ENCODE assay signal across 10 cellular contexts in the genomic region with DNA sequence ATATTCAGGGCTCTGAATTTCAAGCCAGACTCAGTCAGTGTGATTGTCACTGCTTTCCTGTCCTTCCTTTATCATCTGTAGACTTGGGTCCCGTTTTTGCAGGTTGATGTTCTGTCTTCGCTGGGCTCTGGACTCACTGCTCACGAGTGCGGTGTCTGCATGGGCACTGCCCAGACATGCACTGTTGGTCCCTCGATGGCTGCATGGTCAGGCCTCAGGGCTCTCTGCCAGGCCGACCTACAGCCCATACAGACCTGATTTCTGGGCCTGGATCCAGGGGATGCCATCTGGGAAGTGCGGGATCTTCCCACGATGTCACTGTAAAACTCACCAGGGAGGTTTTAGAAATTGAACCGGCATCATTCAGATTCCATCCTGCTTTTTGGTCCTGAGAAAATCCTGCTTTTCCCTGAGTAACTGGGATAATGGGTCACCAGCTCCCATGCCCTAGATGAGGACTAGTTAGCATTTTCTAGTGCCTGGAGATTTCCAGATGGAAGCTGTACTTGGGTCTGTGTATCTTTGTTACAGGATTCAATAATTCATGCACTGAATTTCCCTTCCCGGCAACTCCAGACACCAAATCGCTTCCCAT.
DNase-seq lines count a peak whose midpoint lies in the region; ATAC-seq lines count a peak whose summit lies in the region.
"Had no signal": no experiment of that assay in that cellular context is flagged by ENCODE, and none has a peak within 500 bp of the region (broad histone marks: within the 10 kb centered on the region; RNA-seq: fewer than 3 reads in every experiment).

No MANE protein-coding gene starts in this region.

- no peak for ATAC-seq in GM19452 (IDR thresholded peaks at IDR 0.05; ENCODE audit: unreplicated experiment)

- H3K36me3 ChIP-seq in adipocyte (ENCODE audit: control insufficient read depth, insufficient read depth, low read length, severe bottlenecking) = peaks cover 6% of the 10 kb centered on the region
- H3K36me3 ChIP-seq in iPS-18a (ENCODE audit: control insufficient read depth, low read depth, low read length) = peaks cover 4% of the 10 kb centered on the region
- peaks cover 0 to 9% (median 2%) of the 10 kb centered on the region in 5 donors for H3K36me3 ChIP-seq in subcutaneous abdominal adipose tissue (ENCODE audit: control insufficient read depth in 5 of 5, insufficient read depth in 5 of 5, low read length in 5 of 5)
- H3K36me3 ChIP-seq: HAP-1 had no signal

- H3K9me3 ChIP-seq in adipocyte (ENCODE audit: control insufficient read depth, low read length) = no peaks in the 10 kb centered on the region
- no peaks in the 10 kb centered on the region for H3K9me3 ChIP-seq in iPS-18a (ENCODE audit: control insufficient read depth, low read depth, low read length)
- H3K9me3 ChIP-seq in subcutaneous abdominal adipose tissue (ENCODE audit: control insufficient read depth in 5 of 5, low read length in 5 of 5) = no peaks in the 10 kb centered on the region
- H3K9me3 ChIP-seq: HAP-1 had no signal

- DNase-seq in DMS 273 (lab: John Stamatoyannopoulos, UW; ENCODE audit: unreplicated experiment) (peak; percentile 61), DMS 273 treated with DMSO at 0.1 percent for 48 hours (lab: John Stamatoyannopoulos, UW) (no peak), adipocyte (ENCODE audit: low read depth) (no peak), AG08395 (ENCODE audit: low spot score) (no peak)
- DNase-seq in activated T-cell treated with anti-CD3 and anti-CD28 coated beads, Interleukin-2, amount 50 U/mL, for 1 hour = no peak

- peak overlapping the region; percentile 69 for H3K9ac ChIP-seq in adipocyte (ENCODE audit: low read length)
- H3K9ac ChIP-seq in iPS-18a (ENCODE audit: low read length) = no peak overlapping the region
- H3K9ac ChIP-seq in subcutaneous abdominal adipose tissue (ENCODE audit: low read length in 5 of 5) = peak overlapping the region in 1 of 5 donors; percentile 41

- H3K27ac ChIP-seq in iPS-18a (ENCODE audit: low read length) = no peak overlapping the region
- peak overlapping the region; percentile 10 for H3K27ac ChIP-seq in subcutaneous abdominal adipose tissue (ENCODE audit: low read depth, low read length)
- H3K27ac ChIP-seq: 22Rv1 had no signal

- H3K4me1 ChIP-seq in adipocyte (ENCODE audit: control insufficient read depth, insufficient read depth, low read length) = peaks cover 17% of the 10 kb centered on the region
- peaks cover 4% of the 10 kb centered on the region for H3K4me1 ChIP-seq in iPS-18a (ENCODE audit: control insufficient read depth, low read depth, low read length)
- peaks cover 4 to 13% (median 11%) of the 10 kb centered on the region in 5 donors for H3K4me1 ChIP-seq in subcutaneous abdominal adipose tissue (ENCODE audit: control insufficient read depth in 5 of 5, insufficient read depth in 5 of 5, low read length in 5 of 5)
- H3K4me1 ChIP-seq: HAP-1 had no signal

- H3K27me3 ChIP-seq in adipocyte (replicated peaks; ENCODE audit: control insufficient read depth, insufficient read depth, low read length) (no peaks in the 10 kb centered on the region), iPS-18a (ENCODE audit: control insufficient read depth, insufficient read depth, low read length) (no peaks in the 10 kb centered on the region), subcutaneous abdominal adipose tissue (ENCODE audit: control insufficient read depth in 5 of 5, insufficient read depth in 4 of 5, low read length in 5 of 5) (peaks cover 5 to 26% (median 10%) of the 10 kb centered on the region in 5 donors)

- H3K4me3 ChIP-seq in adipocyte (ENCODE audit: low read length) (peak overlapping the region; percentile 71), iPS-18a (ENCODE audit: low read length) (peak overlapping the region; percentile 15), subcutaneous abdominal adipose tissue (ENCODE audit: low read depth in 1 of 5, low read length in 5 of 5) (peak overlapping the region in 3 of 5 donors; percentile 9 to 24 (median 22))
- H3K4me3 ChIP-seq: HAP-1 had no signal

Comparison
In these comparisons a context has a peak if more than half of its experiments do, and no peak if none do; other contexts are left out.
1. H3K4me3 ChIP-seq: peak in every context shown above with its lines; median percentile 71 in adipocyte; 22 in subcutaneous abdominal adipose tissue; 15 in iPS-18a.